ENCODE assay signal across 13 cellular contexts in the genomic region with DNA sequence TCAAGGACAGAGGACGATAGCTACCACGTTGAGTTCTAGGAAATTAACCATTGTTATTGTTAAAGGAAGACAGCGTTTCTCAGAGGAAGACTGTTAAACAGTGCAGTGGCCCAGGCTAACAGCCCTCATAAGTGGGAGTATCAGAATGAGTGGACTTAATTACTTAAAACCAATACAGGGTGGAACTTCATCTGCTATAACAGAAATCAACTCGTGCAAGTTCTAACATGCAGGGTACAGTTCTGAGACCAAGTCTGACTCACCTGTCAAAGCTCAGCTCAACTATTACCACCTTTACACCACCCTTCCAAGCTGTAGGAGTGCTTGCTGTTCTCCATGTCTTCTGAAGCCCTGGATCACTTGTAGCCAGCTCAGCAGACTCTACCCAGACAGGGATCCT. TPM values are rescaled to one million over a fixed set of nuclear protein-coding genes. Genes with fewer than 3 reads are reported as not detected.
DNase-seq lines count a peak whose midpoint lies in the region; ATAC-seq, FAIRE-seq and TF ChIP-seq lines count a peak whose summit lies in the region.
"Had no signal": no experiment of that assay in that cellular context is flagged by ENCODE, and none has a peak within 500 bp of the region (broad histone marks: within the 10 kb centered on the region; RNA-seq: fewer than 3 reads in every experiment).

No MANE protein-coding gene starts in this region.

- ATAC-seq in GM18498 (IDR thresholded peaks at IDR 0.05; ENCODE audit: unreplicated experiment), result peak; percentile 56
- peak; percentile 42 for ATAC-seq in GM19452 (IDR thresholded peaks at IDR 0.05; ENCODE audit: unreplicated experiment)
- ATAC-seq in HG03045 (IDR thresholded peaks at IDR 0.05; ENCODE audit: unreplicated experiment), result peak; percentile 50
- ATAC-seq: activated naive CD8-positive, alpha-beta T cell treated with anti-CD3 and anti-CD28 coated beads, Interleukin-2, amount 50 U/mL, for 24 hours had no signal

- H3K9me3 Mint-ChIP-seq in activated T-helper 1 cell treated with anti-CD3 and anti-CD28 coated beads, Interleukin-12 subunit alpha, Interleukin-12 subunit beta, Interleukin-2, Interleukin-4 antibody, amounts not matched to agents 30 ng/mL and 10 ng/mL and 1 ng/mL, durations not matched to agents 14 hours and 24 hours and 36 hours, result no peaks in the 10 kb centered on the region
- H3K9me3 Mint-ChIP-seq: activated naive CD8-positive, alpha-beta T cell treated with anti-CD3 and anti-CD28 coated beads, Interleukin-2, amount 50 U/mL, for 24 hours; CD14-positive monocyte had no signal

- no peak for FAIRE-seq in H54 (lab: Jason Lieb, UNC)

- in situ Hi-C loops in G401 (cut with HindIII; ENCODE audit: low sequenced_read_pairs), result no loop called here

- no peak for DNase-seq in activated T-helper 1 cell treated with anti-CD3 and anti-CD28 coated beads, Interleukin-12 subunit alpha, Interleukin-12 subunit beta, Interleukin-2, Interleukin-4 antibody, amounts not matched to agents 30 ng/mL and 10 ng/mL and 1 ng/mL, durations not matched to agents 14 hours and 24 hours and 36 hours (ENCODE audit: low spot score)
- no peak for DNase-seq in erythroblast (lab: John Stamatoyannopoulos, UW)
- no peak for DNase-seq in HCEC 1CT
- no peak for DNase-seq in G401 (ENCODE audit: low spot score)
- DNase-seq in H54 (ENCODE audit: insufficient read length, low spot score), result no peak
- DNase-seq: activated naive CD8-positive, alpha-beta T cell treated with anti-CD3 and anti-CD28 coated beads, Interleukin-2, amount 50 U/mL, for 24 hours; NCI-H446 treated with DMSO at 0.1 percent for 48 hours had no signal

- H3K36me3 Mint-ChIP-seq in activated T-helper 1 cell treated with anti-CD3 and anti-CD28 coated beads, Interleukin-12 subunit alpha, Interleukin-12 subunit beta, Interleukin-2, Interleukin-4 antibody, amounts not matched to agents 30 ng/mL and 10 ng/mL and 1 ng/mL, durations not matched to agents 14 hours and 24 hours and 36 hours (ENCODE audit: low read depth), result peaks cover 10% of the 10 kb centered on the region

- intact Hi-C loops in activated T-helper 1 cell treated with anti-CD3 and anti-CD28 coated beads, Interleukin-12 subunit alpha, Interleukin-12 subunit beta, Interleukin-2, Interleukin-4 antibody, amounts not matched to agents 30 ng/mL and 10 ng/mL and 1 ng/mL, durations not matched to agents 14 hours and 24 hours and 36 hours (cut with micrococcal nuclease), result no loop called here

- peaks cover 86% of the 10 kb centered on the region for H3K4me1 Mint-ChIP-seq in activated T-helper 1 cell treated with anti-CD3 and anti-CD28 coated beads, Interleukin-12 subunit alpha, Interleukin-12 subunit beta, Interleukin-2, Interleukin-4 antibody, amounts not matched to agents 30 ng/mL and 10 ng/mL and 1 ng/mL, durations not matched to agents 14 hours and 24 hours and 36 hours (ENCODE audit: low read depth)

- TF ChIP-seq POLR2A in erythroblast (IDR thresholded peaks at IDR 0.05; ENCODE audit: low read length) (no peak), H54 (IDR thresholded peaks at IDR 0.05; ENCODE audit: low read depth, low read length) (no peak)

- no peak overlapping the region for H3K4me3 Mint-ChIP-seq in activated T-helper 1 cell treated with anti-CD3 and anti-CD28 coated beads, Interleukin-12 subunit alpha, Interleukin-12 subunit beta, Interleukin-2, Interleukin-4 antibody, amounts not matched to agents 30 ng/mL and 10 ng/mL and 1 ng/mL, durations not matched to agents 14 hours and 24 hours and 36 hours
- H3K4me3 Mint-ChIP-seq: activated naive CD8-positive, alpha-beta T cell treated with anti-CD3 and anti-CD28 coated beads, Interleukin-2, amount 50 U/mL, for 24 hours; CD14-positive monocyte had no signal

- H3K27me3 Mint-ChIP-seq in activated T-helper 1 cell treated with anti-CD3 and anti-CD28 coated beads, Interleukin-12 subunit alpha, Interleukin-12 subunit beta, Interleukin-2, Interleukin-4 antibody, amounts not matched to agents 30 ng/mL and 10 ng/mL and 1 ng/mL, durations not matched to agents 14 hours and 24 hours and 36 hours (ENCODE audit: insufficient read depth), result no peaks in the 10 kb centered on the region

- H3K27ac Mint-ChIP-seq in activated T-helper 1 cell treated with anti-CD3 and anti-CD28 coated beads, Interleukin-12 subunit alpha, Interleukin-12 subunit beta, Interleukin-2, Interleukin-4 antibody, amounts not matched to agents 30 ng/mL and 10 ng/mL and 1 ng/mL, durations not matched to agents 14 hours and 24 hours and 36 hours, result peak overlapping the region; percentile 32
- H3K27ac Mint-ChIP-seq: activated naive CD8-positive, alpha-beta T cell treated with anti-CD3 and anti-CD28 coated beads, Interleukin-2, amount 50 U/mL, for 24 hours had no signal

RNA-seq across cellular contexts. Expression of a gene that starts 26.4 kb away (rescaled TPM):
- total RNA-seq in activated T-helper 1 cell treated with anti-CD3 and anti-CD28 coated beads, Interleukin-12 subunit alpha, Interleukin-12 subunit beta, Interleukin-2, Interleukin-4 antibody, amounts not matched to agents 30 ng/mL and 10 ng/mL and 1 ng/mL, durations not matched to agents 14 hours and 24 hours and 36 hours, result 2.7 and 3.8 TPM in 2 replicates
- total RNA-seq in G401 (2014; rRNA removed; shearing (Covaris generic)), result not detected in 2 replicates
- total RNA-seq: SJSA1 had no signal

RNA-seq across cellular contexts. Expression of a gene that starts 59.5 kb away (rescaled TPM):
- 0.34 and 0.76 TPM in 2 replicates for total RNA-seq in activated T-helper 1 cell treated with anti-CD3 and anti-CD28 coated beads, Interleukin-12 subunit alpha, Interleukin-12 subunit beta, Interleukin-2, Interleukin-4 antibody, amounts not matched to agents 30 ng/mL and 10 ng/mL and 1 ng/mL, durations not matched to agents 14 hours and 24 hours and 36 hours
- not detected in 2 replicates for total RNA-seq in G401 (2014; rRNA removed; shearing (Covaris generic))
- total RNA-seq: SJSA1, skeletal muscle tissue had no signal
